ENCODE assay signal across 9 cellular contexts in genomic region chr11:1573077-1573846, GRCh38. TPM values are rescaled to one million over a fixed set of nuclear protein-coding genes. Genes with fewer than 3 reads are reported as not detected.
DNase-seq lines count a peak whose midpoint lies in the region; ATAC-seq, FAIRE-seq and TF ChIP-seq lines count a peak whose summit lies in the region.
"Had no signal": no experiment of that assay in that cellular context is flagged by ENCODE, and none has a peak within 500 bp of the region (broad histone marks: within the 10 kb centered on the region; RNA-seq: fewer than 3 reads in every experiment).

No MANE protein-coding gene starts in this region.

- H3K27me3 ChIP-seq in H7 (ENCODE audit: control insufficient read depth, insufficient read depth, low read length) (peaks cover 43% of the 10 kb centered on the region), endothelial cell of umbilical vein (ENCODE audit: control insufficient read depth in 2 of 2, insufficient read depth in 2 of 2, low read length in 2 of 2) (peaks cover 10 to 16% of the 10 kb centered on the region in 2 experiments), parathyroid adenoma (ENCODE audit: control insufficient read depth, insufficient read depth, low read length) (no peaks in the 10 kb centered on the region)

- peak; percentile 17 for ATAC-seq in SK-N-SH treated with all-trans-retinoic acid at 6 μM for 48 hours
- ATAC-seq in HG03097 (IDR thresholded peaks at IDR 0.05; ENCODE audit: low FRiP score, unreplicated experiment) = no peak
- ATAC-seq in HG03108 (IDR thresholded peaks at IDR 0.05; ENCODE audit: unreplicated experiment) = no peak

- BruUV-seq in endothelial cell of umbilical vein (replicated peaks; lab: Mats Ljungman, UMichigan) = no TSS peak

- no peak for TF ChIP-seq POLR2A in endothelial cell of umbilical vein (IDR thresholded peaks at IDR 0.05; ENCODE audit: low read depth, low read length)

- H2AFZ ChIP-seq in endothelial cell of umbilical vein (ENCODE audit: low read depth, low read length) = no peak overlapping the region
- H2AFZ ChIP-seq in parathyroid adenoma = peak overlapping the region; percentile 80

- no peaks in the 10 kb centered on the region for H3K9me1 ChIP-seq in endothelial cell of umbilical vein (replicated peaks; ENCODE audit: control insufficient read depth, extremely low read depth, insufficient read depth, low read length)

- H3K4me1 ChIP-seq in endothelial cell of umbilical vein (ENCODE audit: control insufficient read depth, extremely low read depth, insufficient read depth, low read length) = peaks cover 5% of the 10 kb centered on the region
- no peaks in the 10 kb centered on the region for H3K4me1 ChIP-seq in parathyroid adenoma

- H3K4me3 ChIP-seq in H7 (ENCODE audit: insufficient read depth, low read depth, low read length) (peak overlapping the region; percentile 46; the same call in 1 of the 2 replicates), endothelial cell of umbilical vein (replicated peaks in 1 of 3; ENCODE audit: insufficient read depth in 1 of 3, low read depth in 1 of 3, low read length in 3 of 3) (peak overlapping the region in 1 of 3 experiments; percentile 42), parathyroid adenoma (ENCODE audit: low read depth, low read length) (peak overlapping the region; percentile 53)

- no peak for FAIRE-seq in endothelial cell of umbilical vein (lab: Jason Lieb, UNC)

- no peaks in the 10 kb centered on the region for H3K9me3 ChIP-seq in endothelial cell of umbilical vein (replicated peaks; ENCODE audit: control insufficient read depth, insufficient read depth, low read length)
- H3K9me3 ChIP-seq in parathyroid adenoma (ENCODE audit: control insufficient read depth, low read length) = no peaks in the 10 kb centered on the region

- POLR2A ChIA-PET in endothelial cell of umbilical vein (lab: Charles Lee) = no interaction called here

- H3K79me2 ChIP-seq in endothelial cell of umbilical vein (ENCODE audit: control insufficient read depth, insufficient read depth, low read length) (no peaks in the 10 kb centered on the region), parathyroid adenoma (no peaks in the 10 kb centered on the region)

- DNase-seq in H7 (peak; percentile 79), endothelial cell of umbilical vein (ENCODE audit: low read depth, low spot score) (no peak), iPS-NIHi11 (ENCODE audit: low spot score) (no peak), NCI-H2227 treated with DMSO at 0.1 percent for 48 hours (lab: John Stamatoyannopoulos, UW) (no peak)

- intact Hi-C loops in endothelial cell of umbilical vein (cut with micrococcal nuclease) = loop anchor here (5.0 to 10.0 kb wide), 3 partner anchors 36 to 311 kb away; partner anchors contain the start of gene TOLLIP

- H3K4me2 ChIP-seq in endothelial cell of umbilical vein (ENCODE audit: insufficient read depth, low read length) (no peak overlapping the region), parathyroid adenoma (ENCODE audit: low read length) (peak overlapping the region; percentile 71)

- TF ChIP-seq CTCF in endothelial cell of umbilical vein (IDR thresholded peaks at IDR 0.05; ENCODE audit: extremely low read depth in 1 of 2, insufficient read depth in 1 of 2, low read depth in 1 of 2, low read length in 2 of 2) = no peak
- no peak for TF ChIP-seq CTCF in parathyroid adenoma (IDR thresholded peaks at IDR 0.05)

- CTCF ChIA-PET in endothelial cell of umbilical vein (lab: Charles Lee) = interaction anchor here (1.0 to 7.6 kb wide), 8 partner anchors 9 to 371 kb away, joined by 3 to 313 read pairs (median 14); no protein-coding TSS in a partner anchor

- H3K9ac ChIP-seq in endothelial cell of umbilical vein (replicated peaks; ENCODE audit: extremely low read depth, insufficient read depth, low read length) (no peak overlapping the region), parathyroid adenoma (no peak overlapping the region)

- H3K27ac ChIP-seq in endothelial cell of umbilical vein (ENCODE audit: insufficient read depth, low read depth, low read length) (no peak overlapping the region), parathyroid adenoma (peak overlapping the region; percentile 74)

- dilution Hi-C loops in endothelial cell of umbilical vein (cut with MboI; ENCODE audit: extremely low pct_ligation_motif_present, low sequenced_read_pairs) = no loop called here

- H4K20me1 ChIP-seq in endothelial cell of umbilical vein (replicated peaks; ENCODE audit: control insufficient read depth, extremely low read depth, insufficient read depth, low read length) = no peaks in the 10 kb centered on the region

- H3K36me3 ChIP-seq in H7 (replicated peaks; ENCODE audit: control insufficient read depth, insufficient read depth, low read length) (no peaks in the 10 kb centered on the region), endothelial cell of umbilical vein (ENCODE audit: control insufficient read depth in 2 of 2, extremely low read depth in 1 of 2, insufficient read depth in 2 of 2, low read length in 2 of 2) (no peaks in the 10 kb centered on the region), parathyroid adenoma (ENCODE audit: control insufficient read depth, insufficient read depth, low read length) (no peaks in the 10 kb centered on the region)

TF ChIP-seq in SK-N-SH treated with all-trans-retinoic acid at 6 μM for 48 hours, 23 proteins besides CTCF, POLR2A, EP300 and RAD21 (continues in another document):
- TF ChIP-seq RARB (CRISPR knock-in tag; IDR thresholded peaks at IDR 0.05) (no peak), ZFP30 (CRISPR knock-in tag; IDR thresholded peaks at IDR 0.05) (no peak), ZC3H10 (CRISPR knock-in tag; IDR thresholded peaks at IDR 0.05) (no peak)

TF ChIP-seq in endothelial cell of umbilical vein, 7 proteins besides CTCF, POLR2A, EP300 and RAD21:
- TF ChIP-seq EZH2 (IDR thresholded peaks at IDR 0.05; ENCODE audit: borderline replicate concordance, low read depth, low read length, severe bottlenecking) (peak; percentile 86), MAX (IDR thresholded peaks at IDR 0.05; ENCODE audit: insufficient read depth, insufficient read length) (no peak)

RNA-seq across cellular contexts. Expression of gene DUSP8, which starts 1.2 kb away (rescaled TPM):
- 1.7 and 2.7 TPM in 2 replicates for total RNA-seq in H7 (2014; rRNA removed; shearing (Covaris generic))
- total RNA-seq in endothelial cell of umbilical vein = 5.9 and 8.7 TPM in 2 replicates
- polyA plus RNA-seq in endothelial cell of umbilical vein = 4.6 and 6.0 TPM in 2 replicates
- 5.1 and 6.6 TPM in 2 replicates for polyA plus RNA-seq in endothelial cell of umbilical vein (2011; cell fraction: cytosol; rRNA removed)
- polyA plus RNA-seq in endothelial cell of umbilical vein (2011; cell fraction: nucleus; rRNA removed) = 13.2 and 16.4 TPM in 2 replicates
- 4.3 and 11.1 TPM in 2 replicates for polyA plus RNA-seq in endothelial cell of umbilical vein (2012)
- polyA minus RNA-seq in endothelial cell of umbilical vein = 2.1 and 6.7 TPM in 2 replicates
- polyA minus RNA-seq in endothelial cell of umbilical vein (2011; cell fraction: cytosol; rRNA and poly(A)+ RNA removed) = 6.1 TPM
- 2.9 and 3.4 TPM in 2 replicates for polyA minus RNA-seq in endothelial cell of umbilical vein (2011; cell fraction: nucleus; rRNA and poly(A)+ RNA removed)

RNA-seq across cellular contexts. Expression of gene KRTAP5-1, which starts 11.8 kb away (rescaled TPM):
- not detected in 2 replicates for total RNA-seq in H7 (2014; rRNA removed; shearing (Covaris generic))
- not detected in 2 replicates for total RNA-seq in endothelial cell of umbilical vein
- not detected in 2 replicates for polyA plus RNA-seq in endothelial cell of umbilical vein
- polyA plus RNA-seq in endothelial cell of umbilical vein (2011; cell fraction: cytosol; rRNA removed) = not detected in 2 replicates
- polyA plus RNA-seq in endothelial cell of umbilical vein (2011; cell fraction: nucleus; rRNA removed) = not detected in 2 replicates
- not detected in 2 replicates for polyA plus RNA-seq in endothelial cell of umbilical vein (2012)
- not detected in 2 replicates for polyA minus RNA-seq in endothelial cell of umbilical vein
- not detected for polyA minus RNA-seq in endothelial cell of umbilical vein (2011; cell fraction: cytosol; rRNA and poly(A)+ RNA removed)
- polyA minus RNA-seq in endothelial cell of umbilical vein (2011; cell fraction: nucleus; rRNA and poly(A)+ RNA removed) = not detected in 2 replicates
- total RNA-seq: HT1080 had no signal

RNA-seq across cellular contexts. Expression of gene KRTAP5-2, which starts 24.8 kb away (rescaled TPM):
- total RNA-seq in H7 (2014; rRNA removed; shearing (Covaris generic)) = not detected in 2 replicates
- total RNA-seq in endothelial cell of umbilical vein = not detected in 2 replicates
- not detected in 2 replicates for polyA plus RNA-seq in endothelial cell of umbilical vein
- not detected in 2 replicates for polyA plus RNA-seq in endothelial cell of umbilical vein (2011; cell fraction: cytosol; rRNA removed)
- not detected in 2 replicates for polyA plus RNA-seq in endothelial cell of umbilical vein (2011; cell fraction: nucleus; rRNA removed)
- polyA plus RNA-seq in endothelial cell of umbilical vein (2012) = not detected in 2 replicates
- not detected in 2 replicates for polyA minus RNA-seq in endothelial cell of umbilical vein
- not detected for polyA minus RNA-seq in endothelial cell of umbilical vein (2011; cell fraction: cytosol; rRNA and poly(A)+ RNA removed)
- polyA minus RNA-seq in endothelial cell of umbilical vein (2011; cell fraction: nucleus; rRNA and poly(A)+ RNA removed) = not detected in 2 replicates
- total RNA-seq: HT1080 had no signal

RNA-seq across cellular contexts. Expression of gene KRTAP5-3, which starts 35.0 kb away (rescaled TPM):
- total RNA-seq in H7 (2014; rRNA removed; shearing (Covaris generic)) = not detected in 2 replicates
- not detected in 2 replicates for total RNA-seq in endothelial cell of umbilical vein
- polyA plus RNA-seq in endothelial cell of umbilical vein = not detected in 2 replicates
- polyA plus RNA-seq in endothelial cell of umbilical vein (2011; cell fraction: cytosol; rRNA removed) = not detected in 2 replicates
- polyA plus RNA-seq in endothelial cell of umbilical vein (2011; cell fraction: nucleus; rRNA removed) = not detected in 2 replicates
- not detected in 2 replicates for polyA plus RNA-seq in endothelial cell of umbilical vein (2012)
- polyA minus RNA-seq in endothelial cell of umbilical vein = not detected in 2 replicates
- not detected for polyA minus RNA-seq in endothelial cell of umbilical vein (2011; cell fraction: cytosol; rRNA and poly(A)+ RNA removed)
- not detected in 2 replicates for polyA minus RNA-seq in endothelial cell of umbilical vein (2011; cell fraction: nucleus; rRNA and poly(A)+ RNA removed)
- total RNA-seq: HT1080 had no signal

RNA-seq across cellular contexts. Expression of gene KRTAP5-4, which starts 48.7 kb away (rescaled TPM):
- not detected in 2 replicates for total RNA-seq in H7 (2014; rRNA removed; shearing (Covaris generic))
- not detected in 2 replicates for total RNA-seq in endothelial cell of umbilical vein
- polyA plus RNA-seq in endothelial cell of umbilical vein = not detected in 2 replicates
- polyA plus RNA-seq in endothelial cell of umbilical vein (2011; cell fraction: cytosol; rRNA removed) = not detected in 2 replicates
- polyA plus RNA-seq in endothelial cell of umbilical vein (2011; cell fraction: nucleus; rRNA removed) = not detected in 2 replicates
- polyA plus RNA-seq in endothelial cell of umbilical vein (2012) = not detected in 2 replicates
- polyA minus RNA-seq in endothelial cell of umbilical vein = not detected in 2 replicates
- not detected for polyA minus RNA-seq in endothelial cell of umbilical vein (2011; cell fraction: cytosol; rRNA and poly(A)+ RNA removed)
- polyA minus RNA-seq in endothelial cell of umbilical vein (2011; cell fraction: nucleus; rRNA and poly(A)+ RNA removed) = not detected in 2 replicates
- total RNA-seq: HT1080 had no signal
